In genomic region chr9:74373348-74373747, GRCh38 we compare ENCODE assay signal across 28 cellular contexts.
"Had no signal": no experiment of that assay in that cellular context is flagged by ENCODE, and none has a peak within 500 bp of the region (broad histone marks: within the 10 kb centered on the region; RNA-seq: fewer than 3 reads in every experiment).

No MANE protein-coding gene starts in this region.

- DNase-seq: naive thymus-derived CD4-positive, alpha-beta T cell; natural killer cell; nucleus accumbens; pancreas; retina; right lobe of liver; sigmoid colon; small intestine; stimulated activated CD4-positive, alpha-beta T cell treated with anti-CD3 and anti-CD28 coated beads, Interleukin-15, amount 100 ng/mL, for 24 hours; stimulated activated CD4-positive, alpha-beta T cell treated with anti-CD3 and anti-CD28 coated beads, Interleukin-2, amount 100 ng/mL, for 24 hours; stimulated activated CD4-positive, alpha-beta T cell treated with anti-CD3 and anti-CD28 coated beads, Interleukin-2, amount 100 ng/mL, for 48 hours; stimulated activated CD4-positive, alpha-beta T cell treated with anti-CD3 and anti-CD28 coated beads, Interleukin-4, amount 100 ng/mL, for 24 hours; stimulated activated naive B cell treated with anti-CD40 and anti-IgM and Interleukin-4, amounts not matched to agents 10 μg/mL and 1 μg/mL and 100 μg/mL, for 72 hours; stimulated activated naive CD4-positive, alpha-beta T cell treated with Interleukin-2 at 50 U/mL for 16 hours; stomach; thyroid gland; trophoblast cell; upper lobe of right lung; uterus had no signal

- H3K9me3 Mint-ChIP-seq: natural killer cell; nephron; neural crest cell; stimulated activated effector memory CD8-positive, alpha-beta T cell treated with anti-CD3 and anti-CD28 coated beads, Interleukin-12 subunit alpha, Interleukin-12 subunit beta, amount 100 ng/mL, for 72 hours; stimulated activated naive CD8-positive, alpha-beta T cell treated with anti-CD3 and anti-CD28 coated beads, Interleukin-15, Interleukin-2, amounts not matched to agents 100 ng/mL and 50 ng/mL, for 24 hours had no signal

- ATAC-seq: naive thymus-derived CD4-positive, alpha-beta T cell; natural killer cell; pancreas; right lobe of liver; stimulated activated effector memory CD8-positive, alpha-beta T cell treated with anti-CD3 and anti-CD28 coated beads, Interleukin-12 subunit alpha, Interleukin-12 subunit beta, amount 100 ng/mL, for 72 hours; stimulated activated naive B cell treated with anti-CD40 and anti-IgM and Interleukin-4, amounts not matched to agents 10 μg/mL and 1 μg/mL and 100 μg/mL, for 72 hours; upper lobe of right lung had no signal

- H3K4me1 Mint-ChIP-seq: naive thymus-derived CD4-positive, alpha-beta T cell; natural killer cell; nephron; neural crest cell; stimulated activated effector memory CD8-positive, alpha-beta T cell treated with anti-CD3 and anti-CD28 coated beads, Interleukin-12 subunit alpha, Interleukin-12 subunit beta, amount 100 ng/mL, for 72 hours; stimulated activated naive B cell treated with anti-CD40 and anti-IgM and Interleukin-4, amounts not matched to agents 10 μg/mL and 1 μg/mL and 100 μg/mL, for 72 hours had no signal

- H3K9me3 ChIP-seq: neutrophil, pancreas, prostate gland, right atrium auricular region, right lobe of liver, sigmoid colon, stomach, thoracic aorta, thyroid gland, tibial nerve, upper lobe of right lung, uterus had no signal

- H3K36me3 ChIP-seq: neutrophil, pancreas, prostate gland, right atrium auricular region, right lobe of liver, sigmoid colon, stomach, thoracic aorta, thyroid gland, tibial nerve, upper lobe of right lung, uterus had no signal

- H3K27ac ChIP-seq: neutrophil, pancreas, prostate gland, right atrium auricular region, right lobe of liver, sigmoid colon, stomach, thoracic aorta, thyroid gland, tibial nerve, upper lobe of right lung, uterus had no signal

- H3K4me3 Mint-ChIP-seq: naive thymus-derived CD4-positive, alpha-beta T cell; natural killer cell; nephron; neural crest cell; stimulated activated effector memory CD8-positive, alpha-beta T cell treated with anti-CD3 and anti-CD28 coated beads, Interleukin-12 subunit alpha, Interleukin-12 subunit beta, amount 100 ng/mL, for 72 hours; stimulated activated naive B cell treated with anti-CD40 and anti-IgM and Interleukin-4, amounts not matched to agents 10 μg/mL and 1 μg/mL and 100 μg/mL, for 72 hours; stimulated activated naive CD8-positive, alpha-beta T cell treated with anti-CD3 and anti-CD28 coated beads, Interleukin-15, Interleukin-2, amounts not matched to agents 100 ng/mL and 50 ng/mL, for 24 hours had no signal

- H3K27me3 Mint-ChIP-seq: naive thymus-derived CD4-positive, alpha-beta T cell; stimulated activated naive B cell treated with anti-CD40 and anti-IgM and Interleukin-4, amounts not matched to agents 10 μg/mL and 1 μg/mL and 100 μg/mL, for 72 hours; stimulated activated naive CD8-positive, alpha-beta T cell treated with anti-CD3 and anti-CD28 coated beads, Interleukin-15, Interleukin-2, amounts not matched to agents 100 ng/mL and 50 ng/mL, for 24 hours had no signal

- H3K4me1 ChIP-seq: pancreas, prostate gland, right atrium auricular region, sigmoid colon, stomach, thyroid gland, tibial nerve, upper lobe of right lung, uterus had no signal

- H3K36me3 Mint-ChIP-seq: naive thymus-derived CD4-positive, alpha-beta T cell; natural killer cell; stimulated activated effector memory CD8-positive, alpha-beta T cell treated with anti-CD3 and anti-CD28 coated beads, Interleukin-12 subunit alpha, Interleukin-12 subunit beta, amount 100 ng/mL, for 72 hours; stimulated activated naive B cell treated with anti-CD40 and anti-IgM and Interleukin-4, amounts not matched to agents 10 μg/mL and 1 μg/mL and 100 μg/mL, for 72 hours had no signal

- H3K4me3 ChIP-seq: pancreas, prostate gland, right atrium auricular region, right lobe of liver, sigmoid colon, stomach, thoracic aorta, thyroid gland, tibial nerve, upper lobe of right lung, uterus had no signal

- H3K27me3 ChIP-seq: neutrophil, pancreas, right atrium auricular region, right lobe of liver, sigmoid colon, stomach, thyroid gland, tibial nerve, upper lobe of right lung, uterus had no signal

- H3K27ac Mint-ChIP-seq: naive thymus-derived CD4-positive, alpha-beta T cell; natural killer cell; nephron; stimulated activated effector memory CD8-positive, alpha-beta T cell treated with anti-CD3 and anti-CD28 coated beads, Interleukin-12 subunit alpha, Interleukin-12 subunit beta, amount 100 ng/mL, for 72 hours; stimulated activated naive B cell treated with anti-CD40 and anti-IgM and Interleukin-4, amounts not matched to agents 10 μg/mL and 1 μg/mL and 100 μg/mL, for 72 hours; stimulated activated naive CD8-positive, alpha-beta T cell treated with anti-CD3 and anti-CD28 coated beads, Interleukin-15, Interleukin-2, amounts not matched to agents 100 ng/mL and 50 ng/mL, for 24 hours had no signal
